Comparison of ENCODE assay signal across 8 cellular contexts in the genomic region with DNA sequence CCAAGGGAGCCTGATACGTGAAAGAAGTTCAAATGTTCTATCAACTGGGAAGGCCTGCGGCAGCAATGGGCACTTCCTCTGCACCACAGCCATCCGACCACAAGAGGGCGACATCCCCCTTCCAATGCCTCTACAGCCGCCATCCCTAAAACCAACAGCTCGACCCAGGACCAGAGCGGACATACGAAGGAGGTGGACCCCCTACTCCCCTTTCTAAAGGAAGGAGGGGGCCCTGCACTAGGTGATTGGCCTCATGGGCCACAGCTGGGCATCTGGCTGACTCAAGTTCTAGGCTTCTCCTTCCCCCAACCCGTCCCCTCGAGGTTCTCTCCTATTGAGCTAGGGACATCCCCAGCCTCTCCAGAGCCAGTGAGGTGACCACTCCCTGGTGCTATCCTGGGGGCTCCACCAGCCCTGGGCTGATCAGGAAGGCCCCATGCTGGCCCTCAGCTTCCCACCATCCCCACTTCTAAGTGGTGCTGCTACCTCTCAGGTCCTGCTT.
A peak's percentile ranks its signal among the peaks of the same experiment; 100 is the strongest.
DNase-seq lines count a peak whose midpoint lies in the region; ATAC-seq, FAIRE-seq and TF ChIP-seq lines count a peak whose summit lies in the region.

No MANE protein-coding gene starts in this region.

- no peaks in the 10 kb centered on the region for H3K9me3 ChIP-seq in PC-9 (ENCODE audit: insufficient read depth, low read depth)

- no peaks in the 10 kb centered on the region; the same call in 1 of the 2 replicates for H3K27me3 ChIP-seq in PC-9 (ENCODE audit: insufficient read depth, low read depth)

- H3F3A ChIP-seq in PC-9 (ENCODE audit: insufficient read depth, low read depth): no peaks in the 10 kb centered on the region

- H2AFZ ChIP-seq in PC-9: no peak overlapping the region

- FAIRE-seq in GM18507 (lab: Jason Lieb, UNC): peak; percentile 88

- TF ChIP-seq CTCF in PC-9 (conservative IDR thresholded peaks at IDR 0.05): peak; percentile 93
- TF ChIP-seq CTCF in fibroblast of pulmonary artery (IDR thresholded peaks at IDR 0.05; ENCODE audit: low read length, missing control alignments): peak; percentile 98
- peak; percentile 97 for TF ChIP-seq CTCF in neural crest cell (conservative IDR thresholded peaks at IDR 0.05)

- peak; percentile 72 to 76 for ATAC-seq in activated T-cell treated with anti-CD3 and anti-CD28 coated beads, Interleukin-2, amount 50 U/mL, for 4 hours
- peak; percentile 64 for ATAC-seq in stimulated activated naive CD8-positive, alpha-beta T cell treated with anti-CD3 and anti-CD28 coated beads, Interleukin-15, amount 100 ng/mL, for 72 hours

- peaks cover 18% of the 10 kb centered on the region for H3K4me1 Mint-ChIP-seq in activated T-cell treated with anti-CD3 and anti-CD28 coated beads, Interleukin-2, amount 50 U/mL, for 4 hours (ENCODE audit: low read depth)
- peaks cover 3% of the 10 kb centered on the region for H3K4me1 Mint-ChIP-seq in neural crest cell
- peaks cover 28% of the 10 kb centered on the region for H3K4me1 Mint-ChIP-seq in stimulated activated naive CD8-positive, alpha-beta T cell treated with anti-CD3 and anti-CD28 coated beads, Interleukin-15, amount 100 ng/mL, for 72 hours

- CTCF ChIA-PET in PC-9 (lab: Charles Lee): interaction anchor here (0.5 to 1.7 kb wide), 6 partner anchors 101 to 942 kb away, joined by 4 to 14 read pairs (median 6); a partner anchor contains a TSS

- no peaks in the 10 kb centered on the region for H4K20me1 ChIP-seq in PC-9 (ENCODE audit: insufficient read depth)

- POLR2A ChIA-PET in PC-9 (lab: Charles Lee; ENCODE audit: unreplicated experiment): interaction anchor here (0.6 kb wide), 1 partner anchor 1453 kb away, joined by 18 read pairs; no protein-coding TSS in a partner anchor

- no peaks in the 10 kb centered on the region for H3K27me3 Mint-ChIP-seq in activated T-cell treated with anti-CD3 and anti-CD28 coated beads, Interleukin-2, amount 50 U/mL, for 4 hours (ENCODE audit: low read depth)
- H3K27me3 Mint-ChIP-seq in neural crest cell (ENCODE audit: low read depth): no peaks in the 10 kb centered on the region
- H3K27me3 Mint-ChIP-seq in stimulated activated naive CD8-positive, alpha-beta T cell treated with anti-CD3 and anti-CD28 coated beads, Interleukin-15, amount 100 ng/mL, for 72 hours: peaks cover 8% of the 10 kb centered on the region

- H3K9me2 ChIP-seq in PC-9 (ENCODE audit: insufficient read depth): no peaks in the 10 kb centered on the region

- H3K4me3 ChIP-seq in PC-9 (no peak overlapping the region), fibroblast of pulmonary artery (replicated peaks; ENCODE audit: low read depth, low read length) (no peak overlapping the region)

- H3K79me2 ChIP-seq in PC-9 (ENCODE audit: low read depth): no peaks in the 10 kb centered on the region

- DNase-seq in ACHN (peak; percentile 67), GM18507 (ENCODE audit: extremely low spot score, insufficient read length, low read depth) (peak; percentile 49), HPDE6-E6E7 (ENCODE audit: extremely low spot score) (peak; percentile 80), PC-9 (peak in 1 of 2 experiments; percentile 75), fibroblast of pulmonary artery (ENCODE audit: low read depth) (peak; percentile 77), neural crest cell (ENCODE audit: low read depth, low spot score) (peak; percentile 96)
- peak; percentile 71 for DNase-seq in activated T-cell treated with anti-CD3 and anti-CD28 coated beads, Interleukin-2, amount 50 U/mL, for 4 hours
- DNase-seq in stimulated activated naive CD8-positive, alpha-beta T cell treated with anti-CD3 and anti-CD28 coated beads, Interleukin-15, amount 100 ng/mL, for 72 hours: peak; percentile 75 to 76

- no peak overlapping the region for H3K27ac ChIP-seq in PC-9

- no peaks in the 10 kb centered on the region for H3K4me1 ChIP-seq in PC-9 (replicated peaks; ENCODE audit: insufficient read depth)

- no TSS peak for BruUV-seq in PC-9 (replicated peaks; lab: Mats Ljungman, UMichigan)

- H3K36me3 Mint-ChIP-seq in activated T-cell treated with anti-CD3 and anti-CD28 coated beads, Interleukin-2, amount 50 U/mL, for 4 hours (ENCODE audit: insufficient read depth): no peaks in the 10 kb centered on the region
- peaks cover 4% of the 10 kb centered on the region for H3K36me3 Mint-ChIP-seq in neural crest cell (ENCODE audit: low read depth)

- H3K4me2 ChIP-seq in PC-9: no peak overlapping the region

- H3K9me3 Mint-ChIP-seq in activated T-cell treated with anti-CD3 and anti-CD28 coated beads, Interleukin-2, amount 50 U/mL, for 4 hours: peaks cover 5% of the 10 kb centered on the region
- H3K9me3 Mint-ChIP-seq in neural crest cell: peaks cover 5% of the 10 kb centered on the region
- peaks cover 0 to 8% of the 10 kb centered on the region in 2 donors for H3K9me3 Mint-ChIP-seq in stimulated activated naive CD8-positive, alpha-beta T cell treated with anti-CD3 and anti-CD28 coated beads, Interleukin-15, amount 100 ng/mL, for 72 hours

- H3K4me3 Mint-ChIP-seq in activated T-cell treated with anti-CD3 and anti-CD28 coated beads, Interleukin-2, amount 50 U/mL, for 4 hours: no peak overlapping the region
- no peak overlapping the region for H3K4me3 Mint-ChIP-seq in neural crest cell
- H3K4me3 Mint-ChIP-seq in stimulated activated naive CD8-positive, alpha-beta T cell treated with anti-CD3 and anti-CD28 coated beads, Interleukin-15, amount 100 ng/mL, for 72 hours: peak overlapping the region in 1 of 2 donors; percentile 33

- intact Hi-C loops in PC-9 (cut with micrococcal nuclease; ENCODE audit: unreplicated experiment): loop anchor here (1.0 to 5.0 kb wide), 3 partner anchors 203 to 612 kb away; a partner anchor contains a TSS

- no peaks in the 10 kb centered on the region for H3K36me3 ChIP-seq in PC-9 (ENCODE audit: low read depth)

- no peak overlapping the region for H3K27ac Mint-ChIP-seq in neural crest cell (ENCODE audit: unreplicated experiment)
- peak overlapping the region in 1 of 2 donors; percentile 14 for H3K27ac Mint-ChIP-seq in stimulated activated naive CD8-positive, alpha-beta T cell treated with anti-CD3 and anti-CD28 coated beads, Interleukin-15, amount 100 ng/mL, for 72 hours

- in situ Hi-C loops in ACHN (cut with HindIII; ENCODE audit: low pct_ligation_motif_present, low pct_unique_long_range_greater_than_20kb, low sequenced_read_pairs): no loop called here
